In genomic region chr15:73240864-73241499, GRCh38 we compare ENCODE assay signal across 8 cellular contexts.
DNase-seq lines count a peak whose midpoint lies in the region; ATAC-seq, FAIRE-seq and TF ChIP-seq lines count a peak whose summit lies in the region.

No MANE protein-coding gene starts in this region.

- no peaks in the 10 kb centered on the region for H3K36me3 ChIP-seq in SJCRH30
- no peaks in the 10 kb centered on the region for H3K36me3 ChIP-seq in ovary
- peaks cover 0 to 9% (median 0%) of the 10 kb centered on the region in 4 donors for H3K36me3 ChIP-seq in transverse colon

- H3K4me1 ChIP-seq in SJCRH30 (no peaks in the 10 kb centered on the region), foreskin keratinocyte (no peaks in the 10 kb centered on the region), ovary (ENCODE audit: insufficient read depth) (no peaks in the 10 kb centered on the region), transverse colon (peaks cover 0 to 4% (median 0%) of the 10 kb centered on the region in 4 donors)

- intact Hi-C loops in ovary (cut with DNase I) (loop anchor here in 1 of 4 donors (10.0 kb wide), 1 partner anchor 464 kb away; no protein-coding TSS in a partner anchor), transverse colon (cut with DNase I; ENCODE audit: low total_unique reads) (no loop called here)

- no peak overlapping the region for H3K4me3 ChIP-seq in SJCRH30
- no peak overlapping the region for H3K4me3 ChIP-seq in ovary
- no peak overlapping the region for H3K4me3 ChIP-seq in transverse colon

- 31 to 36% (median 35%) methylated on average over 4 of the region's 4 CpGs for WGBS in ovary, 3 donors
- 34 to 41% methylated on average over 4 of the region's 4 CpGs for WGBS in transverse colon (ENCODE audit: low coverage in 1 of 2), 2 donors

- TF ChIP-seq CTCF in D721Med (IDR thresholded peaks at IDR 0.05; ENCODE audit: insufficient read depth, missing control alignments) = peak; percentile 81
- TF ChIP-seq CTCF in foreskin keratinocyte (conservative IDR thresholded peaks at IDR 0.05) = peak; percentile 84
- peak; percentile 64 to 76 (median 73) for TF ChIP-seq CTCF in ovary (IDR thresholded peaks at IDR 0.05)
- peak; percentile 75 to 95 (median 87) for TF ChIP-seq CTCF in transverse colon (IDR thresholded peaks at IDR 0.05)

- no peak for DNase-seq in D721Med (ENCODE audit: insufficient read length, low spot score)
- peak in 57 of 76 experiments; percentile 8 to 77 (median 46) for DNase-seq in HUDEP-2 (lab: John Stamatoyannopoulos, UW; ENCODE audit: unreplicated experiment in 76 of 76)
- DNase-seq in SJCRH30 = peak; percentile 55 to 79
- peak; percentile 50 for DNase-seq in activated effector memory CD4-positive, alpha-beta T cell treated with Interleukin-2 at 50 U/mL for 16 hours
- DNase-seq in foreskin keratinocyte = peak in 1 of 2 donors; percentile 37
- DNase-seq in ovary = peak; percentile 44 to 72 (median 56)
- DNase-seq in transverse colon = peak; percentile 73

- TF ChIP-seq POLR2A in ovary (IDR thresholded peaks at IDR 0.05) (no peak), transverse colon (IDR thresholded peaks at IDR 0.05) (no peak)

- H3K27ac ChIP-seq in SJCRH30 (no peak overlapping the region), foreskin keratinocyte (no peak overlapping the region), ovary (no peak overlapping the region), transverse colon (no peak overlapping the region)

- H3K9me3 ChIP-seq in SJCRH30 (replicated peaks) = no peaks in the 10 kb centered on the region
- no peaks in the 10 kb centered on the region for H3K9me3 ChIP-seq in ovary
- no peaks in the 10 kb centered on the region for H3K9me3 ChIP-seq in transverse colon

- no peaks in the 10 kb centered on the region for H3K27me3 ChIP-seq in SJCRH30
- H3K27me3 ChIP-seq in foreskin keratinocyte = no peaks in the 10 kb centered on the region
- no peaks in the 10 kb centered on the region for H3K27me3 ChIP-seq in ovary
- no peaks in the 10 kb centered on the region for H3K27me3 ChIP-seq in transverse colon

- no peak for TF ChIP-seq EP300 in ovary (IDR thresholded peaks at IDR 0.05)
- no peak for TF ChIP-seq EP300 in transverse colon (IDR thresholded peaks at IDR 0.05; ENCODE audit: low read depth)

- FAIRE-seq in D721Med (lab: Jason Lieb, UNC) = peak; percentile 88

- ATAC-seq in foreskin keratinocyte = peak; percentile 50
- no peak for ATAC-seq in GM19463 (IDR thresholded peaks at IDR 0.05; ENCODE audit: unreplicated experiment)

- in situ Hi-C loops in transverse colon (cut with MboI; ENCODE audit: low pct_ligation_motif_present in 1 of 4, low pct_unique_long_range_greater_than_20kb in 1 of 4, low sequenced_read_pairs in 3 of 4) = no loop called here
